ENCODE assay signal across 18 cellular contexts in genomic region chr2:137220438-137220998, GRCh38.
A peak's percentile ranks its signal among the peaks of the same experiment; 100 is the strongest.
DNase-seq lines count a peak whose midpoint lies in the region; ATAC-seq, FAIRE-seq and TF ChIP-seq lines count a peak whose summit lies in the region.
"Had no signal": no experiment of that assay in that cellular context is flagged by ENCODE, and none has a peak within 500 bp of the region (broad histone marks: within the 10 kb centered on the region; RNA-seq: fewer than 3 reads in every experiment).

No MANE protein-coding gene starts in this region.

- H3K9me3 ChIP-seq in GM12878 (replicated peaks; ENCODE audit: control insufficient read depth, insufficient read depth, low read length), result no peaks in the 10 kb centered on the region
- H3K9me3 ChIP-seq in right lobe of liver, result no peaks in the 10 kb centered on the region
- H3K9me3 ChIP-seq: A549, right atrium auricular region had no signal

- in situ Hi-C loops in GM12878 (cut with MboI), result no loop called here

- no peak overlapping the region for H3K4me3 Mint-ChIP-seq in T-cell
- H3K4me3 Mint-ChIP-seq: CD8-positive, alpha-beta T cell had no signal

- TF ChIP-seq CTCF in AG09309 (IDR thresholded peaks at IDR 0.05; ENCODE audit: control insufficient read depth, insufficient read depth, low read depth, low read length, missing control alignments), result no peak
- no peak for TF ChIP-seq CTCF in GM12878 (IDR thresholded peaks at IDR 0.05 in 2 of 3, conservative IDR thresholded peaks at IDR 0.05 in 1 of 3; ENCODE audit: control insufficient read depth in 2 of 3, extremely low read depth in 1 of 3, insufficient read depth in 1 of 3, low read depth in 3 of 3, low read length in 3 of 3)
- no peak for TF ChIP-seq CTCF in right lobe of liver (IDR thresholded peaks at IDR 0.05)

- no peak overlapping the region for H3K4me2 ChIP-seq in GM12878 (ENCODE audit: control insufficient read depth, insufficient read depth)
- H3K4me2 ChIP-seq: A549 had no signal

- H2AFZ ChIP-seq in GM12878 (ENCODE audit: control insufficient read depth, low read depth, low read length), result no peak overlapping the region

- no peaks in the 10 kb centered on the region for H3K36me3 ChIP-seq in GM12878 (ENCODE audit: control insufficient read depth in 2 of 2, insufficient read depth in 2 of 2, low read length in 1 of 2)
- H3K36me3 ChIP-seq in right lobe of liver, result no peaks in the 10 kb centered on the region
- H3K36me3 ChIP-seq: right atrium auricular region had no signal

- CTCF ChIA-PET in GM12878 (lab: Yijun Ruan, JAX) (interaction anchor here (1.2 kb wide), 1 partner anchor 11 kb away, joined by 3 read pairs; no protein-coding TSS in a partner anchor), T-cell (lab: Charles Lee) (no interaction called here)

- no peak for TF ChIP-seq EP300 in GM12878 (IDR thresholded peaks at IDR 0.05; ENCODE audit: borderline replicate concordance in 1 of 2, control insufficient read depth in 1 of 2, low read depth in 2 of 2, low read length in 2 of 2)

- FAIRE-seq in GM12878 (lab: Jason Lieb, UNC), result no peak
- FAIRE-seq: A549 had no signal

- H3K79me2 ChIP-seq in GM12878 (ENCODE audit: control insufficient read depth, insufficient read depth, low read length), result no peaks in the 10 kb centered on the region

- no peaks in the 10 kb centered on the region for H4K20me1 ChIP-seq in GM12878 (ENCODE audit: control insufficient read depth, insufficient read depth)

- no peaks in the 10 kb centered on the region for H3K27me3 Mint-ChIP-seq in T-cell

- peak; percentile 50 for ATAC-seq in GM12878
- ATAC-seq in right lobe of liver, result no peak
- no peak for ATAC-seq in T-cell (replicated peaks in 1 of 4)
- no peak for ATAC-seq in HG03175 (IDR thresholded peaks at IDR 0.05; ENCODE audit: unreplicated experiment)
- ATAC-seq: A549; CD8-positive, alpha-beta T cell; left cardiac atrium had no signal

- SMC1A ChIA-PET in GM12878 (lab: Charles Lee; ENCODE audit: uncharacterized antibody, unreplicated experiment), result interaction anchor here (1.8 to 3.6 kb wide), 4 partner anchors 10 to 46 kb away, joined by 12 to 31 read pairs (median 18); no protein-coding TSS in a partner anchor

- POLR2A ChIA-PET in GM12878 (lab: Charles Lee) (no interaction called here), T-cell (lab: Charles Lee) (no interaction called here)

- H3K27ac ChIP-seq in GM12878 (ENCODE audit: control insufficient read depth, insufficient read depth), result no peak overlapping the region
- no peak overlapping the region for H3K27ac ChIP-seq in right lobe of liver
- H3K27ac ChIP-seq: A549, right atrium auricular region, SK-N-MC had no signal

- no peaks in the 10 kb centered on the region for H3K36me3 Mint-ChIP-seq in T-cell
- H3K36me3 Mint-ChIP-seq: CD8-positive, alpha-beta T cell had no signal

- H3K4me1 ChIP-seq in GM12878 (ENCODE audit: control insufficient read depth, insufficient read depth, low read length), result no peaks in the 10 kb centered on the region
- H3K4me1 ChIP-seq in right lobe of liver, result no peaks in the 10 kb centered on the region
- H3K4me1 ChIP-seq: A549, right atrium auricular region had no signal

- no peaks in the 10 kb centered on the region for H3K4me1 Mint-ChIP-seq in T-cell

- no peak overlapping the region for H3K9ac ChIP-seq in GM12878 (ENCODE audit: control insufficient read depth, insufficient read depth, low read length)

- no TSS peak for BruUV-seq in GM12878 (replicated peaks; lab: Mats Ljungman, UMichigan)

- no peak overlapping the region for H3K27ac Mint-ChIP-seq in T-cell
- H3K27ac Mint-ChIP-seq: CD8-positive, alpha-beta T cell had no signal

- TF ChIP-seq POLR2A in GM12878 (IDR thresholded peaks at IDR 0.05; ENCODE audit: low read depth, low read length) (no peak), right lobe of liver (IDR thresholded peaks at IDR 0.05) (no peak)

- H3K27me3 ChIP-seq in GM12878 (replicated peaks in 1 of 2; ENCODE audit: control insufficient read depth in 2 of 2, insufficient read depth in 2 of 2, low read length in 1 of 2) (no peaks in the 10 kb centered on the region), right lobe of liver (no peaks in the 10 kb centered on the region)
- H3K27me3 ChIP-seq: right atrium auricular region had no signal

- H3K4me3 ChIP-seq in AG09309 (ENCODE audit: control insufficient read depth, low read depth, low read length) (no peak overlapping the region), GM12878 (no peak overlapping the region), right lobe of liver (no peak overlapping the region)
- H3K4me3 ChIP-seq: A549, right atrium auricular region, SK-N-MC had no signal

- intact Hi-C loops in GM12878 (cut with micrococcal nuclease; ENCODE audit: unreplicated experiment) (loop anchor here (1.0 to 5.0 kb wide), 3 partner anchors 47 to 288 kb away; no protein-coding TSS in a partner anchor), right lobe of liver (cut with DNase I) (no loop called here)

- no peak for TF ChIP-seq RAD21 in GM12878 (IDR thresholded peaks at IDR 0.05; ENCODE audit: insufficient read depth, low read depth, low read length)

- H3K9me3 Mint-ChIP-seq in T-cell, result peaks cover 3 to 8% (median 8%) of the 10 kb centered on the region in 3 donors
- H3K9me3 Mint-ChIP-seq: CD8-positive, alpha-beta T cell had no signal

- DNase-seq in AG09309 (ENCODE audit: low read depth) (peak; percentile 31), M059J (ENCODE audit: low read depth) (peak; percentile 46), GM12878 (ENCODE audit: low read depth, low spot score) (no peak), fibroblast of the conjunctiva (ENCODE audit: low read depth) (peak; percentile 77), right lobe of liver (no peak), T-cell (no peak), NCI-H2107 (lab: John Stamatoyannopoulos, UW) (no peak)
- DNase-seq: activated CD4-positive, alpha-beta T cell treated with anti-CD3 and anti-CD28 coated beads for 4 hours; activated gamma-delta T cell; CD8-positive, alpha-beta T cell; erythroblast; left cardiac atrium; NCI-H2029 treated with DMSO at 0.1 percent for 48 hours; NCI-H69 had no signal

- RAD21 ChIA-PET in GM12878 (lab: Charles Lee; ENCODE audit: unreplicated experiment), result interaction anchor here (1.4 kb wide), 1 partner anchor 42 kb away, joined by 3 read pairs; no protein-coding TSS in a partner anchor

- 57% methylated on average over 1 of the region's 1 CpG for WGBS in GM12878 (ENCODE audit: insufficient coverage, insufficient replicate concordance, low lambda C conversion rate, missing lambda C conversion rate)
- WGBS in right lobe of liver (ENCODE audit: insufficient coverage, low coverage, low lambda C conversion rate, missing lambda C conversion rate), result 54% methylated on average over 1 of the region's 1 CpG

TF ChIP-seq in GM12878, 131 proteins besides CTCF, POLR2A, EP300 and RAD21:
- TF ChIP-seq MTA2 (IDR thresholded peaks at IDR 0.05; ENCODE audit: low read depth), result peak; percentile 40; the same call in 1 of the 2 replicates
- TF ChIP-seq MEF2A (IDR thresholded peaks at IDR 0.05; ENCODE audit: insufficient read depth, low read depth, low read length), result no peak
TF ChIP-seq in GM12878: peak in this region for 1.

Comparison
In these comparisons a context has a peak if more than half of its experiments do, and no peak if none do; other contexts are left out.
1. DNase-seq: peak in AG09309 (single experiment), M059J (single experiment) and fibroblast of the conjunctiva (single experiment); none in GM12878 (single experiment), right lobe of liver (0 of 3), T-cell (0 of 34) and NCI-H2107 (single experiment).